26 cellular contexts compared by ENCODE assay signal in genomic region chr1:75589637-75590036, GRCh38. TPM values are rescaled to one million over a fixed set of nuclear protein-coding genes. Genes with fewer than 3 reads are reported as not detected.
"Had no signal": no experiment of that assay in that cellular context is flagged by ENCODE, and none has a peak within 500 bp of the region (broad histone marks: within the 10 kb centered on the region; RNA-seq: fewer than 3 reads in every experiment).

No MANE protein-coding gene starts in this region.

- H3K9me3 Mint-ChIP-seq: activated CD8-positive, alpha-beta T cell treated with anti-CD3 and anti-CD28 coated beads for 36 hours; activated naive CD4-positive, alpha-beta T cell treated with anti-CD3 and anti-CD28 coated beads, Interleukin-2, amount 10 ng/mL, durations not matched to agents 7 days and 5 days had no signal

- H3K4me3 ChIP-seq: breast epithelium, colonic mucosa had no signal

- ATAC-seq: activated CD4-positive, CD25-positive, alpha-beta regulatory T cell treated with anti-CD3 and anti-CD28 coated beads, Interleukin-2, amount 50 U/mL, for 24 hours; activated CD8-positive, alpha-beta T cell treated with anti-CD3 and anti-CD28 coated beads for 36 hours; activated T-cell treated with anti-CD3 and anti-CD28 coated beads, Interleukin-2, amount 50 U/mL, for 72 hours; T-cell had no signal

- H3K27me3 Mint-ChIP-seq: activated naive CD4-positive, alpha-beta T cell treated with anti-CD3 and anti-CD28 coated beads, Interleukin-2, amount 10 ng/mL, durations not matched to agents 7 days and 5 days had no signal

- H3K27me3 ChIP-seq: breast epithelium, colonic mucosa had no signal

- H3K36me3 ChIP-seq: breast epithelium, colonic mucosa, WERI-Rb-1 had no signal

- H3K4me1 Mint-ChIP-seq: activated naive CD4-positive, alpha-beta T cell treated with anti-CD3 and anti-CD28 coated beads, Interleukin-2, amount 10 ng/mL, durations not matched to agents 7 days and 5 days; activated naive CD8-positive, alpha-beta T cell treated with anti-CD3 and anti-CD28 coated beads for 36 hours; T-cell had no signal

- H3K27ac Mint-ChIP-seq: activated CD8-positive, alpha-beta T cell treated with anti-CD3 and anti-CD28 coated beads for 36 hours; activated naive CD4-positive, alpha-beta T cell treated with anti-CD3 and anti-CD28 coated beads, Interleukin-2, amount 10 ng/mL, durations not matched to agents 7 days and 5 days; activated naive CD8-positive, alpha-beta T cell treated with anti-CD3 and anti-CD28 coated beads for 36 hours; activated T-cell treated with anti-CD3 and anti-CD28 coated beads, Interleukin-2, amount 50 U/mL, for 72 hours; activated T-helper 2 cell treated with anti-CD3 and anti-CD28 coated beads, Interferon-gamma antibody, Interleukin-2, Interleukin-4, amounts not matched to agents 10 μg/mL and 5 μg/mL and 100 μg/mL, durations not matched to agents 14 hours and 24 hours and 36 hours; T-cell had no signal

- H3K36me3 Mint-ChIP-seq: activated naive CD4-positive, alpha-beta T cell treated with anti-CD3 and anti-CD28 coated beads, Interleukin-2, amount 10 ng/mL, durations not matched to agents 7 days and 5 days; activated naive CD8-positive, alpha-beta T cell treated with anti-CD3 and anti-CD28 coated beads for 36 hours; T-cell had no signal

- DNase-seq: activated CD4-positive, alpha-beta T cell treated with anti-CD3 and anti-CD28 coated beads for 4 hours; activated CD8-positive, alpha-beta memory T cell treated with anti-CD3 and anti-CD28 coated beads, Interleukin-2, amount 50 U/mL, for 4 hours; activated CD8-positive, alpha-beta T cell treated with anti-CD3 and anti-CD28 coated beads for 36 hours; activated gamma-delta T cell treated with Interleukin-2 at 50 U/mL for 16 hours; activated naive CD4-positive, alpha-beta T cell treated with anti-CD3 and anti-CD28 coated beads, Interleukin-2, amount 10 ng/mL, durations not matched to agents 7 days and 5 days; activated naive CD8-positive, alpha-beta T cell treated with anti-CD3 and anti-CD28 coated beads for 36 hours; activated T-cell treated with anti-CD3 and anti-CD28 coated beads, Interleukin-2, amount 50 U/mL, for 72 hours; caudate nucleus; colonic mucosa; NCI-H1048; NCI-H146; NCI-H1930; NCI-H2107; NCI-H2171 treated with DMSO at 0.1 percent for 48 hours; NCI-H345; NCI-H510A; NCI-H526 treated with DMSO at 0.1 percent for 48 hours; SIG-M5; T-cell; T-helper 2 cell; T1000; WERI-Rb-1 had no signal

- H3K9me3 ChIP-seq: breast epithelium, colonic mucosa had no signal

- H3K4me1 ChIP-seq: breast epithelium, colonic mucosa had no signal

- H3K4me3 Mint-ChIP-seq: activated CD8-positive, alpha-beta T cell treated with anti-CD3 and anti-CD28 coated beads for 36 hours; activated naive CD4-positive, alpha-beta T cell treated with anti-CD3 and anti-CD28 coated beads, Interleukin-2, amount 10 ng/mL, durations not matched to agents 7 days and 5 days; activated naive CD8-positive, alpha-beta T cell treated with anti-CD3 and anti-CD28 coated beads for 36 hours; activated T-cell treated with anti-CD3 and anti-CD28 coated beads, Interleukin-2, amount 50 U/mL, for 72 hours; T-cell had no signal

- H3K27ac ChIP-seq: breast epithelium, colonic mucosa, WERI-Rb-1 had no signal

RNA-seq across cellular contexts. Expression of gene SLC44A5, which starts 21.3 kb away (rescaled TPM):
- total RNA-seq: activated T-helper 2 cell treated with anti-CD3 and anti-CD28 coated beads, Interferon-gamma antibody, Interleukin-2, Interleukin-4, amounts not matched to agents 10 μg/mL and 5 μg/mL and 100 μg/mL, durations not matched to agents 14 hours and 24 hours and 36 hours; OCI-LY7 had no signal
